In genomic region chr12:63977441-63977840, GRCh38 we compare ENCODE assay signal across 24 cellular contexts.
"Had no signal": no experiment of that assay in that cellular context is flagged by ENCODE, and none has a peak within 500 bp of the region (broad histone marks: within the 10 kb centered on the region; RNA-seq: fewer than 3 reads in every experiment).

No MANE protein-coding gene starts in this region.

- H2AFZ ChIP-seq: neural progenitor cell had no signal

- H3K27ac ChIP-seq: ascending aorta, neural progenitor cell, uterus, WERI-Rb-1 had no signal

- ATAC-seq: activated CD8-positive, alpha-beta memory T cell treated with anti-CD3 and anti-CD28 coated beads, Interleukin-2, amount 10 ng/mL, durations not matched to agents 7 days and 5 days; activated CD8-positive, alpha-beta T cell treated with anti-CD3 and anti-CD28 coated beads for 36 hours; naive thymus-derived CD8-positive, alpha-beta T cell; sciatic nerve; stimulated activated effector memory CD8-positive, alpha-beta T cell treated with anti-CD3 and anti-CD28 coated beads, Interleukin-12 subunit alpha, Interleukin-12 subunit beta, amount 100 ng/mL, for 72 hours had no signal

- FAIRE-seq: endometrium, small intestine, TTC549 had no signal

- H3K4me1 ChIP-seq: ascending aorta, neural progenitor cell, uterus had no signal

- H3K36me3 ChIP-seq: ascending aorta, brain microvascular endothelial cell, neural progenitor cell, uterus, WERI-Rb-1 had no signal

- DNase-seq: activated CD4-positive, alpha-beta T cell treated with anti-CD3 and anti-CD28 coated beads, Interleukin-2, amount 10 ng/mL, durations not matched to agents 7 days and 5 days; activated CD4-positive, CD25-positive, alpha-beta regulatory T cell treated with anti-CD3 and anti-CD28 coated beads, Interleukin-2, amount 50 U/mL, for 72 hours; activated CD8-positive, alpha-beta memory T cell treated with anti-CD3 and anti-CD28 coated beads, Interleukin-2, amount 10 ng/mL, durations not matched to agents 7 days and 5 days; activated CD8-positive, alpha-beta T cell treated with anti-CD3 and anti-CD28 coated beads for 36 hours; activated effector memory CD4-positive, alpha-beta T cell treated with anti-CD3 and anti-CD28 coated beads, Interleukin-2, amount 50 U/mL, for 16 hours; activated naive CD4-positive, alpha-beta T cell treated with anti-CD3 and anti-CD28 coated beads, Interleukin-2, amount 50 U/mL, for 16 hours; activated T-cell treated with anti-CD3 and anti-CD28 coated beads for 4 hours; brain microvascular endothelial cell; caudate nucleus; effector CD4-positive, alpha-beta T cell; erythroblast; naive thymus-derived CD8-positive, alpha-beta T cell; small intestine; stimulated activated CD4-positive, alpha-beta T cell treated with anti-CD3 and anti-CD28 coated beads, Interleukin-2, amount 100 ng/mL, for 24 hours; trophoblast cell; uterus; WERI-Rb-1 had no signal

- H3K9ac ChIP-seq: neural progenitor cell had no signal

- H3K4me2 ChIP-seq: neural progenitor cell had no signal

- H3K9me3 ChIP-seq: ascending aorta, uterus had no signal

- H3K27me3 ChIP-seq: ascending aorta, brain microvascular endothelial cell, neural progenitor cell, uterus had no signal

- H3K4me3 ChIP-seq: ascending aorta, lung, neural progenitor cell, uterus had no signal
